In genomic region chr14:90760055-90760444, GRCh38 we compare ENCODE assay signal across 14 cellular contexts. TPM values are rescaled to one million over a fixed set of nuclear protein-coding genes. Genes with fewer than 3 reads are reported as not detected.
A peak's percentile ranks its signal among the peaks of the same experiment; 100 is the strongest.
DNase-seq lines count a peak whose midpoint lies in the region; ATAC-seq and TF ChIP-seq lines count a peak whose summit lies in the region.
"Had no signal": no experiment of that assay in that cellular context is flagged by ENCODE, and none has a peak within 500 bp of the region (broad histone marks: within the 10 kb centered on the region; RNA-seq: fewer than 3 reads in every experiment).

No MANE protein-coding gene starts in this region.

- no peak overlapping the region for H3K27ac Mint-ChIP-seq in activated CD4-positive, alpha-beta T cell treated with anti-CD3 and anti-CD28 coated beads, Interleukin-2, amount 10 ng/mL, durations not matched to agents 24 days and 14 days
- H3K27ac Mint-ChIP-seq: activated naive CD8-positive, alpha-beta T cell treated with anti-CD3 and anti-CD28 coated beads, Interleukin-2, amount 50 U/mL, for 24 hours had no signal

- no peak overlapping the region for H2BK15ac ChIP-seq in mesendoderm (replicated peaks; ENCODE audit: low read depth)

- peaks cover 21% of the 10 kb centered on the region for H3K9me3 ChIP-seq in BLaER1
- H3K9me3 ChIP-seq in left ventricle myocardium inferior (replicated peaks): peaks cover 24% of the 10 kb centered on the region
- peaks cover 0 to 2% (median 0%) of the 10 kb centered on the region in 3 donors for H3K9me3 ChIP-seq in gastrocnemius medialis
- H3K9me3 ChIP-seq: pancreas had no signal

- H2BK120ac ChIP-seq in mesendoderm (ENCODE audit: low read depth, low read length): no peak overlapping the region

- intact Hi-C loops in left ventricle myocardium inferior (cut with micrococcal nuclease): no loop called here
- intact Hi-C loops in gastrocnemius medialis (cut with DNase I; ENCODE audit: low total_unique reads): loop anchor here (5.0 kb wide), 1 partner anchor 803 kb away; the partner anchor contains the start of gene TDP1
- intact Hi-C loops in activated CD4-positive, alpha-beta T cell treated with anti-CD3 and anti-CD28 coated beads, Interleukin-2, amount 10 ng/mL, durations not matched to agents 24 days and 14 days (cut with micrococcal nuclease): no loop called here

- H3K9me3 Mint-ChIP-seq in activated CD4-positive, alpha-beta T cell treated with anti-CD3 and anti-CD28 coated beads, Interleukin-2, amount 10 ng/mL, durations not matched to agents 24 days and 14 days: peaks cover 10% of the 10 kb centered on the region

- peaks cover 14% of the 10 kb centered on the region for H3K4me1 Mint-ChIP-seq in activated CD4-positive, alpha-beta T cell treated with anti-CD3 and anti-CD28 coated beads, Interleukin-2, amount 10 ng/mL, durations not matched to agents 24 days and 14 days

- no peak overlapping the region for H3K23ac ChIP-seq in mesendoderm (ENCODE audit: low read length)

- H3K4me2 ChIP-seq in BLaER1: peak overlapping the region; percentile 97
- no peak overlapping the region for H3K4me2 ChIP-seq in mesendoderm (ENCODE audit: low read length)

- no peak for TF ChIP-seq POLR2A in gastrocnemius medialis (IDR thresholded peaks at IDR 0.05)
- no peak for TF ChIP-seq POLR2A in GM18505 (IDR thresholded peaks at IDR 0.05; ENCODE audit: borderline replicate concordance, extremely low read depth, insufficient read depth, insufficient read length)

- H4K8ac ChIP-seq in mesendoderm (ENCODE audit: low read depth, low read length): no peak overlapping the region

- ATAC-seq in gastrocnemius medialis (no peak), GM18505 (IDR thresholded peaks at IDR 0.05; ENCODE audit: unreplicated experiment) (no peak)
- ATAC-seq: activated naive CD8-positive, alpha-beta T cell treated with anti-CD3 and anti-CD28 coated beads, Interleukin-2, amount 50 U/mL, for 24 hours; lower lobe of right lung; pancreas had no signal

- peaks cover 37% of the 10 kb centered on the region for H3K4me1 ChIP-seq in BLaER1
- peaks cover 29% of the 10 kb centered on the region for H3K4me1 ChIP-seq in left ventricle myocardium inferior
- peaks cover 15 to 29% of the 10 kb centered on the region in 2 donors for H3K4me1 ChIP-seq in gastrocnemius medialis
- no peaks in the 10 kb centered on the region for H3K4me1 ChIP-seq in mesendoderm (ENCODE audit: control insufficient read depth, low read depth, low read length)
- H3K4me1 ChIP-seq: pancreas had no signal

- H3K27me3 ChIP-seq in BLaER1 (no peaks in the 10 kb centered on the region), left ventricle myocardium inferior (ENCODE audit: low read depth) (no peaks in the 10 kb centered on the region), gastrocnemius medialis (no peaks in the 10 kb centered on the region), mesendoderm (ENCODE audit: insufficient read depth, low read length, poor library complexity) (no peaks in the 10 kb centered on the region)
- H3K27me3 ChIP-seq: pancreas had no signal

- H3K9ac ChIP-seq in BLaER1 (peak overlapping the region; percentile 85; the same call in 1 of the 2 replicates), mesendoderm (ENCODE audit: low read length) (no peak overlapping the region)

- H4K5ac ChIP-seq in mesendoderm (ENCODE audit: low read length): no peak overlapping the region

- H3K27ac ChIP-seq in BLaER1: peak overlapping the region; percentile 93
- peak overlapping the region; percentile 14; the same call in 1 of the 2 replicates for H3K27ac ChIP-seq in RWPE1
- peak overlapping the region; percentile 98 for H3K27ac ChIP-seq in left ventricle myocardium inferior (replicated peaks)
- H3K27ac ChIP-seq in gastrocnemius medialis: peak overlapping the region; percentile 91 to 97 (median 94)
- no peak overlapping the region for H3K27ac ChIP-seq in mesendoderm (ENCODE audit: low read depth, low read length)
- H3K27ac ChIP-seq: lower lobe of right lung, SK-N-MC had no signal

- H3K36me3 ChIP-seq in BLaER1 (0 out of 2 replicates have a peak, but pooled peaks cover 4% of the 10 kb centered on the region), left ventricle myocardium inferior (peaks cover 16% of the 10 kb centered on the region), gastrocnemius medialis (no peaks in the 10 kb centered on the region), mesendoderm (ENCODE audit: control insufficient read depth, insufficient read depth, low read length) (no peaks in the 10 kb centered on the region)
- H3K36me3 ChIP-seq: lower lobe of right lung, pancreas had no signal

- no CpG with 5 or more reads among the region's 4 CpGs for WGBS in mesendoderm (ENCODE audit: extremely low coverage, insufficient coverage, low lambda C conversion rate)

- H3K4me3 ChIP-seq in BLaER1 (peak overlapping the region; percentile 62; the same call in 1 of the 2 replicates), left ventricle myocardium inferior (no peak overlapping the region), gastrocnemius medialis (no peak overlapping the region), mesendoderm (ENCODE audit: low read length) (no peak overlapping the region)
- H3K4me3 ChIP-seq: lower lobe of right lung, pancreas, SK-N-MC had no signal

- no peaks in the 10 kb centered on the region for H3K79me1 ChIP-seq in mesendoderm (ENCODE audit: low read length)

- H3K27me3 Mint-ChIP-seq in activated CD4-positive, alpha-beta T cell treated with anti-CD3 and anti-CD28 coated beads, Interleukin-2, amount 10 ng/mL, durations not matched to agents 24 days and 14 days: peaks cover 34% of the 10 kb centered on the region

- no peak for TF ChIP-seq CTCF in RWPE1 (conservative IDR thresholded peaks at IDR 0.05; ENCODE audit: low read depth)
- no peak for TF ChIP-seq CTCF in left ventricle myocardium inferior (IDR thresholded peaks at IDR 0.05; ENCODE audit: borderline replicate concordance)
- TF ChIP-seq CTCF in gastrocnemius medialis (IDR thresholded peaks at IDR 0.05 in 4 of 5, conservative IDR thresholded peaks at IDR 0.05 in 1 of 5): no peak

- H2AK5ac ChIP-seq in mesendoderm (ENCODE audit: low read length): no peak overlapping the region

- DNase-seq in RWPE1 (ENCODE audit: low spot score): no peak
- no peak for DNase-seq in left ventricle myocardium inferior
- no peak for DNase-seq in gastrocnemius medialis
- no peak for DNase-seq in glomerular visceral epithelial cell (ENCODE audit: extremely low spot score)
- no peak for DNase-seq in activated CD4-positive, alpha-beta T cell treated with anti-CD3 and anti-CD28 coated beads, Interleukin-2, amount 10 ng/mL, durations not matched to agents 24 days and 14 days
- no peak for DNase-seq in mesendoderm
- DNase-seq: activated naive CD8-positive, alpha-beta T cell treated with anti-CD3 and anti-CD28 coated beads, Interleukin-2, amount 50 U/mL, for 24 hours; DND-41; lower lobe of right lung; pancreas; stimulated activated CD4-positive, alpha-beta T cell treated with anti-CD3 and anti-CD28 coated beads, Interleukin-2, amount 100 ng/mL, for 48 hours had no signal

- CTCF ChIA-PET in RWPE1 (lab: Yijun Ruan, JAX): interaction anchor here (0.5 to 1.3 kb wide), 5 partner anchors 32 to 360 kb away, joined by 3 to 8 read pairs (median 4); partner anchors contain the start of gene TTC7B

- peaks cover 2% of the 10 kb centered on the region for H3K36me3 Mint-ChIP-seq in activated CD4-positive, alpha-beta T cell treated with anti-CD3 and anti-CD28 coated beads, Interleukin-2, amount 10 ng/mL, durations not matched to agents 24 days and 14 days (ENCODE audit: low read depth)

- H3K4me3 Mint-ChIP-seq in activated CD4-positive, alpha-beta T cell treated with anti-CD3 and anti-CD28 coated beads, Interleukin-2, amount 10 ng/mL, durations not matched to agents 24 days and 14 days: no peak overlapping the region
- H3K4me3 Mint-ChIP-seq: activated naive CD8-positive, alpha-beta T cell treated with anti-CD3 and anti-CD28 coated beads, Interleukin-2, amount 50 U/mL, for 24 hours had no signal

- no peaks in the 10 kb centered on the region for H4K20me1 ChIP-seq in BLaER1

- POLR2A ChIA-PET in RWPE1 (lab: Yijun Ruan, JAX; ENCODE audit: low non-redundant PET): no interaction called here

- H3K4ac ChIP-seq in mesendoderm (ENCODE audit: low read depth, low read length): no peak overlapping the region

- no peaks in the 10 kb centered on the region for H3K79me2 ChIP-seq in mesendoderm (ENCODE audit: control insufficient read depth, insufficient read depth, low read length)

- no peak overlapping the region for H2BK5ac ChIP-seq in mesendoderm (ENCODE audit: low read length)

- in situ Hi-C loops in gastrocnemius medialis (cut with MboI; ENCODE audit: low sequenced_read_pairs in 4 of 4): loop anchor here (10.0 to 25.0 kb wide), 3 partner anchors 455 to 798 kb away; partner anchors contain the start of genes EFCAB11 (in 3 of the 4) and TDP1 (in 3 of the 4)

- H3K56ac ChIP-seq in mesendoderm (ENCODE audit: low read length): no peak overlapping the region

- H3K18ac ChIP-seq in mesendoderm (ENCODE audit: low read length): no peak overlapping the region

RNA-seq across cellular contexts. Expression of gene TTC7B, which starts 56.2 kb away (rescaled TPM):
- 55.5 TPM for total RNA-seq in left ventricle myocardium inferior
- total RNA-seq in gastrocnemius medialis: 10 to 100 TPM; 35.0 to 78.7 (median 36.8) TPM
- total RNA-seq in activated CD4-positive, alpha-beta T cell treated with anti-CD3 and anti-CD28 coated beads, Interleukin-2, amount 10 ng/mL, durations not matched to agents 24 days and 14 days: 2.4 and 5.4 TPM in 2 replicates
- 15.6 TPM for polyA plus RNA-seq in mesendoderm (2013, experiment 1 of 2)
- polyA plus RNA-seq in mesendoderm (2013, experiment 2 of 2): 17.0 TPM
